Comparison of ENCODE assay signal across 9 cellular contexts in the genomic region with DNA sequence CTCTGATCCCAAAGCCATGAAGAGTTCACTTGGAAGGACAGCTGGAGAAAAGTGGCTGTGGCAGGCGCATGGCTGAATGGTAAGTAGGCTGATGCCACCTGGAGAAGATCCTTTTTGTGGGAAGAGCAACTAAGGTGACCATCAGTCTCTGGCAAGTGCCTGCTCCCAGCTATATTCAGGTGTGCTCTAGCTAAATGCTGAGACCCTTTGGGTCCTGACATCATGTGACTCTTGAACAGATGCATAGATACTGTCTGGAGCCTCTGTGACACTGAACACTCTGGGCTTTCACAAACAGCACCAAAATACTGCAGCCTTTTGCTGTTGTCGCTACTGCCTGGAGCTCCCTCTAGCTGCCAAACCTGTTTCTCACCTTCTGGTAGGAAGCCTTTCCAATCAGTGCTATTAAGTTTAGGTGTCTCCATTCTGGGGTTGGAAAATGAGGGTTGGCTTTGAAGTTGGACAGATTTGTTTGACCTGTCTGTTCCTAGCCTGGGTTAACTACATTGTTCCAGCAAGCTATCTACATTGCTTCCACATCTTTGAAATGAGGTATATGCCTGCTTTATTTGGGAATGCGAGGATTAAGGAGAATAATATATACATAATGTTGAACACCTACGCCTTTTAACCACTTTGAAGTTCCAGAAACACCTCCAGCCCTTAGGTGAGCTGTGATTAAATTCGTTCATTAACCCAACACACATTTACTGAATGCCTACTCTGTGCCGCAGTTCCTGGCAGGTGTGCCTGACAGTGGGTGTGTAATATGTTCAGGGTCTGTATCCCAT. TPM values are rescaled to one million over a fixed set of nuclear protein-coding genes. Genes with fewer than 3 reads are reported as not detected.
A peak's percentile ranks its signal among the peaks of the same experiment; 100 is the strongest.
DNase-seq lines count a peak whose midpoint lies in the region; ATAC-seq lines count a peak whose summit lies in the region.
"Had no signal": no experiment of that assay in that cellular context is flagged by ENCODE, and none has a peak within 500 bp of the region (broad histone marks: within the 10 kb centered on the region; RNA-seq: fewer than 3 reads in every experiment).

No MANE protein-coding gene starts in this region.

- no peaks in the 10 kb centered on the region for H3K9me3 ChIP-seq in HAP-1

- DNase-seq in COR-L47 (lab: John Stamatoyannopoulos, UW): peak; percentile 62
- peak; percentile 30 to 61 for DNase-seq in HAP-1 (ENCODE audit: low spot score in 2 of 2)
- peak; percentile 82 for DNase-seq in NCI-H82 (lab: John Stamatoyannopoulos, UW)
- DNase-seq in activated T-cell treated with anti-CD3 and anti-CD28 coated beads, Interleukin-2, amount 50 U/mL, for 72 hours: peak; percentile 47 to 72
- DNase-seq in iPS-NIHi7 (ENCODE audit: extremely low spot score): peak; percentile 49
- peak; percentile 27 for DNase-seq in stimulated activated naive CD4-positive, alpha-beta T cell treated with Interleukin-2 at 50 U/mL for 16 hours (lab: John Stamatoyannopoulos, UW)

- no peak overlapping the region for H3K27ac Mint-ChIP-seq in activated T-cell treated with anti-CD3 and anti-CD28 coated beads, Interleukin-2, amount 50 U/mL, for 72 hours

- peaks cover 49% of the 10 kb centered on the region for H3K27me3 ChIP-seq in HAP-1 (ENCODE audit: low read depth)

- no peaks in the 10 kb centered on the region for H3K4me1 ChIP-seq in HAP-1

- H3K9me3 Mint-ChIP-seq in activated T-cell treated with anti-CD3 and anti-CD28 coated beads, Interleukin-2, amount 50 U/mL, for 72 hours: no peaks in the 10 kb centered on the region

- no peak overlapping the region for H3K4me3 ChIP-seq in HAP-1
- H3K4me3 ChIP-seq: SJSA1 had no signal

- H3K36me3 ChIP-seq in HAP-1 (replicated peaks): no peaks in the 10 kb centered on the region
- H3K36me3 ChIP-seq: SJSA1 had no signal

- H3K4me1 Mint-ChIP-seq in activated T-cell treated with anti-CD3 and anti-CD28 coated beads, Interleukin-2, amount 50 U/mL, for 72 hours (ENCODE audit: low read depth): peaks cover 13% of the 10 kb centered on the region

- H3K4me3 Mint-ChIP-seq in activated T-cell treated with anti-CD3 and anti-CD28 coated beads, Interleukin-2, amount 50 U/mL, for 72 hours: peak overlapping the region; percentile 85 to 86

- peaks cover 48% of the 10 kb centered on the region for H3K27me3 Mint-ChIP-seq in activated T-cell treated with anti-CD3 and anti-CD28 coated beads, Interleukin-2, amount 50 U/mL, for 72 hours (ENCODE audit: low read depth)

- H3K36me3 Mint-ChIP-seq in activated T-cell treated with anti-CD3 and anti-CD28 coated beads, Interleukin-2, amount 50 U/mL, for 72 hours (ENCODE audit: insufficient read depth in 2 of 2): no peaks in the 10 kb centered on the region

- no peak for ATAC-seq in activated T-cell treated with anti-CD3 and anti-CD28 coated beads, Interleukin-2, amount 50 U/mL, for 72 hours (replicated peaks in 1 of 2)
- ATAC-seq in HG03442 (IDR thresholded peaks at IDR 0.05; ENCODE audit: unreplicated experiment) (no peak), HG03135 (IDR thresholded peaks at IDR 0.05; ENCODE audit: unreplicated experiment) (no peak)

- in situ Hi-C loops in HAP-1 (cut with MboI; ENCODE audit: low sequenced_read_pairs): no loop called here

RNA-seq across cellular contexts. Expression of a gene that starts 3.1 kb away (rescaled TPM):
- 1 to 10 TPM; 1.6 to 2.1 TPM for total RNA-seq in activated T-cell treated with anti-CD3 and anti-CD28 coated beads, Interleukin-2, amount 50 U/mL, for 72 hours
- total RNA-seq: SJSA1 had no signal

RNA-seq across cellular contexts. Expression of a gene that starts 6.0 kb away (rescaled TPM):
- total RNA-seq in activated T-cell treated with anti-CD3 and anti-CD28 coated beads, Interleukin-2, amount 50 U/mL, for 72 hours: 10 to 100 TPM; 19.8 to 22.9 TPM

RNA-seq across cellular contexts. Expression of a gene that starts 56.1 kb away (rescaled TPM):
- 100 to 1,000 TPM; 305 to 384 TPM for total RNA-seq in activated T-cell treated with anti-CD3 and anti-CD28 coated beads, Interleukin-2, amount 50 U/mL, for 72 hours

RNA-seq across cellular contexts. Expression of a gene that starts 57.2 kb away (rescaled TPM):
- 10 to 100 TPM; 15.0 to 17.3 TPM for total RNA-seq in activated T-cell treated with anti-CD3 and anti-CD28 coated beads, Interleukin-2, amount 50 U/mL, for 72 hours

Comparison
In these comparisons a context has a peak if more than half of its experiments do, and no peak if none do; other contexts are left out.
1. DNase-seq: peak in every context shown above with its lines; median percentile 82 in NCI-H82; 62 in COR-L47; 60 in activated T-cell treated with anti-CD3 and anti-CD28 coated beads, Interleukin-2, amount 50 U/mL, for 72 hours; 49 in iPS-NIHi7; 46 in HAP-1; 27 in stimulated activated naive CD4-positive, alpha-beta T cell treated with Interleukin-2 at 50 U/mL for 16 hours.